8 cellular contexts compared by ENCODE assay signal in genomic region chr11:115234794-115235193, GRCh38.
"Had no signal": no experiment of that assay in that cellular context is flagged by ENCODE, and none has a peak within 500 bp of the region (broad histone marks: within the 10 kb centered on the region; RNA-seq: fewer than 3 reads in every experiment).

No MANE protein-coding gene starts in this region.

- DNase-seq: GM23248, GOT3, H7, KBM-7 had no signal

- H3K4me1 ChIP-seq: HAP-1 had no signal

- ATAC-seq: HCT116, HepG2 had no signal

- H3K9me3 ChIP-seq: HAP-1 had no signal

- H3K4me3 ChIP-seq: GM23248, HAP-1 had no signal

- H3K36me3 ChIP-seq: HAP-1 had no signal

- H3K27ac ChIP-seq: GM23248, HL-60 had no signal
